ENCODE assay signal across 9 cellular contexts in genomic region chr13:25738342-25738771, GRCh38.
DNase-seq lines count a peak whose midpoint lies in the region; ATAC-seq and TF ChIP-seq lines count a peak whose summit lies in the region.
"Had no signal": no experiment of that assay in that cellular context is flagged by ENCODE, and none has a peak within 500 bp of the region (broad histone marks: within the 10 kb centered on the region; RNA-seq: fewer than 3 reads in every experiment).

No MANE protein-coding gene starts in this region.

- DNase-seq in DMS79 (lab: John Stamatoyannopoulos, UW) = peak; percentile 29
- DNase-seq in NCI-H128 (lab: John Stamatoyannopoulos, UW; ENCODE audit: unreplicated experiment) = peak; percentile 56
- peak; percentile 10 for DNase-seq in SW480 (ENCODE audit: low spot score)
- DNase-seq in lower lobe of right lung = no peak
- DNase-seq in central memory CD4-positive, alpha-beta T cell = no peak
- no peak for DNase-seq in transverse colon
- no peak for DNase-seq in OCI-M2 (lab: John Stamatoyannopoulos, UW; ENCODE audit: unreplicated experiment)
- DNase-seq in retina = no peak

- H3K27ac ChIP-seq in lower lobe of right lung (no peak overlapping the region), transverse colon (no peak overlapping the region)

- H3K4me3 ChIP-seq in lower lobe of right lung (no peak overlapping the region), transverse colon (no peak overlapping the region)

- no peak for TF ChIP-seq EP300 in transverse colon (IDR thresholded peaks at IDR 0.05; ENCODE audit: low read depth)

- no peaks in the 10 kb centered on the region for H3K36me3 ChIP-seq in lower lobe of right lung
- H3K36me3 ChIP-seq in transverse colon = no peaks in the 10 kb centered on the region

- peaks cover 10% of the 10 kb centered on the region for H3K4me1 ChIP-seq in lower lobe of right lung
- peaks cover 0 to 4% (median 0%) of the 10 kb centered on the region in 4 donors for H3K4me1 ChIP-seq in transverse colon

- in situ Hi-C loops in transverse colon (cut with MboI; ENCODE audit: low pct_ligation_motif_present in 1 of 4, low pct_unique_long_range_greater_than_20kb in 1 of 4, low sequenced_read_pairs in 3 of 4) = no loop called here

- H3K27me3 ChIP-seq in lower lobe of right lung (ENCODE audit: low read depth) = no peaks in the 10 kb centered on the region
- H3K27me3 ChIP-seq in transverse colon = no peaks in the 10 kb centered on the region

- TF ChIP-seq CTCF in lower lobe of right lung (IDR thresholded peaks at IDR 0.05) = no peak
- TF ChIP-seq CTCF in transverse colon (IDR thresholded peaks at IDR 0.05) = no peak

- ATAC-seq in lower lobe of right lung = peak; percentile 10 to 32
- ATAC-seq: Panc1 had no signal

- intact Hi-C loops in lower lobe of right lung (cut with DNase I) (no loop called here), transverse colon (cut with DNase I; ENCODE audit: low total_unique reads) (no loop called here)

- H3K9me3 ChIP-seq in lower lobe of right lung = no peaks in the 10 kb centered on the region
- H3K9me3 ChIP-seq in transverse colon = no peaks in the 10 kb centered on the region

- TF ChIP-seq POLR2A in transverse colon (IDR thresholded peaks at IDR 0.05) = no peak

- 57 to 73% methylated on average over 1 of the region's 1 CpG for WGBS in transverse colon (ENCODE audit: low coverage in 1 of 2), 2 donors

Comparison
In these comparisons a context has a peak if more than half of its experiments do, and no peak if none do; other contexts are left out.
1. DNase-seq: peak in DMS79 (single experiment), NCI-H128 (single experiment) and SW480 (single experiment); none in lower lobe of right lung (single experiment), central memory CD4-positive, alpha-beta T cell (single experiment), transverse colon (single experiment), OCI-M2 (single experiment) and retina (single experiment).